ENCODE assay signal across 8 cellular contexts in the genomic region with DNA sequence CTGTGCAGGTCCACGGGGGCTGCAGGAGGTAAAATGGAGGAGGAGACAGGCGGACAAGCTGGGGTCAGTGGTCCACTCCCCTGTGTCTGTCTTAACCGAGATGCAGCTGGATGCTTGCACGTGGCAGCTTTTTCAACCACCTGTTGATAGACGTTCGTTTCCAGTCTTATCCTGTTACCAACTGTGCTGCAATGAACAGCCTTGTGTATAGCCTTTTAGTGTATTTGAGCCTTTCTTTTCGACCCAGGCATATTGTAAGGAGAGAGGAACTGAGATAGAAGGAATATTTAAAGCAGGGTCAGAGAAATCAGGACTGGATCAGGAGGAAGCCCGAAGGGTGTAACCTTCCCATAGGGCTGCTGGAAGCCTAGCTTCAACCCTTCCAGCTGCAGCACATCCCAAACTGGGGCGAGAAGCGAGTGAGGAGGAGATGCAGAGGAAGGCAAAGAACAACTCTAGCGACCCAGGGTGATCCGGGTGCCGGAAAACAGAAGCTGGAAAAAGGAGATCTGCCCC. TPM values are rescaled to one million over a fixed set of nuclear protein-coding genes. Genes with fewer than 3 reads are reported as not detected.
DNase-seq lines count a peak whose midpoint lies in the region; TF ChIP-seq lines count a peak whose summit lies in the region.

No MANE protein-coding gene starts in this region.

- peaks cover 33% of the 10 kb centered on the region for H3K4me1 Mint-ChIP-seq in nephron progenitor cell

- in situ Hi-C loops in G401 (cut with HindIII; ENCODE audit: low sequenced_read_pairs) = no loop called here

- no peaks in the 10 kb centered on the region for H3K9me3 ChIP-seq in SJSA1 (replicated peaks)

- DNase-seq in SJSA1 (ENCODE audit: low read depth in 1 of 2, low spot score in 2 of 2) (no peak), epithelial cell of proximal tubule (ENCODE audit: low read depth) (no peak), nephron progenitor cell (no peak), AG08395 (ENCODE audit: low spot score) (no peak), G401 (ENCODE audit: low spot score) (no peak), AG08396 (ENCODE audit: low spot score) (no peak)
- DNase-seq in effector CD4-positive, alpha-beta T cell = no peak

- no peaks in the 10 kb centered on the region for H3K9me3 Mint-ChIP-seq in nephron progenitor cell

- peaks cover 35% of the 10 kb centered on the region for H3K4me1 ChIP-seq in SJSA1 (replicated peaks)

- peak overlapping the region; percentile 78 for H3K4me3 Mint-ChIP-seq in nephron progenitor cell

- H3K27me3 ChIP-seq in SJSA1 (replicated peaks) = peaks cover 40% of the 10 kb centered on the region

- H3K4me3 ChIP-seq in GM08714 (ENCODE audit: low read length) (peak overlapping the region; percentile 16; the same call in 1 of the 2 replicates), SJSA1 (peak overlapping the region; percentile 21), epithelial cell of proximal tubule (ENCODE audit: low read depth, low read length) (peak overlapping the region; percentile 52)

- peaks cover 98% of the 10 kb centered on the region for H3K27me3 Mint-ChIP-seq in nephron progenitor cell (ENCODE audit: low read depth, poor library complexity)

- H3K27ac Mint-ChIP-seq in nephron progenitor cell = no peak overlapping the region

- H3K36me3 ChIP-seq in SJSA1 = no peaks in the 10 kb centered on the region

- no peak for TF ChIP-seq CTCF in epithelial cell of proximal tubule (conservative IDR thresholded peaks at IDR 0.05; ENCODE audit: low read depth, low read length)
- TF ChIP-seq CTCF in nephron progenitor cell (IDR thresholded peaks at IDR 0.05) = no peak

- H3K27ac ChIP-seq in SJSA1 = no peak overlapping the region

- no peaks in the 10 kb centered on the region for H3K36me3 Mint-ChIP-seq in nephron progenitor cell (ENCODE audit: low read depth)

RNA-seq across cellular contexts. Expression of gene TRIM31, which starts 11.4 kb away (rescaled TPM):
- total RNA-seq in SJSA1 (2014; rRNA removed; shearing (Covaris generic)) = not detected in 2 replicates
- total RNA-seq in epithelial cell of proximal tubule = not detected in 2 replicates
- total RNA-seq in G401 (2014; rRNA removed; shearing (Covaris generic)) = not detected in 2 replicates

RNA-seq across cellular contexts. Expression of gene RNF39, which starts 25.9 kb away (rescaled TPM):
- total RNA-seq in SJSA1 (2014; rRNA removed; shearing (Covaris generic)) = not detected in 2 replicates
- not detected in 2 replicates for total RNA-seq in epithelial cell of proximal tubule
- total RNA-seq in G401 (2014; rRNA removed; shearing (Covaris generic)) = not detected in 2 replicates

RNA-seq across cellular contexts. Expression of gene TRIM40, which starts 34.5 kb away (rescaled TPM):
- total RNA-seq in SJSA1 (2014; rRNA removed; shearing (Covaris generic)) = not detected in 2 replicates
- not detected in 2 replicates for total RNA-seq in epithelial cell of proximal tubule
- not detected in 2 replicates for total RNA-seq in G401 (2014; rRNA removed; shearing (Covaris generic))

RNA-seq across cellular contexts. Expression of gene PPP1R11, which starts 34.5 kb away (rescaled TPM):
- 26.3 and 33.8 TPM in 2 replicates for total RNA-seq in SJSA1 (2014; rRNA removed; shearing (Covaris generic))
- total RNA-seq in epithelial cell of proximal tubule = 45.4 and 54.5 TPM in 2 replicates
- total RNA-seq in G401 (2014; rRNA removed; shearing (Covaris generic)) = 18.6 and 29.3 TPM in 2 replicates

RNA-seq across cellular contexts. Expression of gene POLR1H, which starts 40.4 kb away (rescaled TPM):
- 22.5 and 29.7 TPM in 2 replicates for total RNA-seq in SJSA1 (2014; rRNA removed; shearing (Covaris generic))
- total RNA-seq in epithelial cell of proximal tubule = 30.3 and 31.7 TPM in 2 replicates
- total RNA-seq in G401 (2014; rRNA removed; shearing (Covaris generic)) = 48.2 and 50.3 TPM in 2 replicates
